ENCODE assay signal across 16 cellular contexts in the genomic region with DNA sequence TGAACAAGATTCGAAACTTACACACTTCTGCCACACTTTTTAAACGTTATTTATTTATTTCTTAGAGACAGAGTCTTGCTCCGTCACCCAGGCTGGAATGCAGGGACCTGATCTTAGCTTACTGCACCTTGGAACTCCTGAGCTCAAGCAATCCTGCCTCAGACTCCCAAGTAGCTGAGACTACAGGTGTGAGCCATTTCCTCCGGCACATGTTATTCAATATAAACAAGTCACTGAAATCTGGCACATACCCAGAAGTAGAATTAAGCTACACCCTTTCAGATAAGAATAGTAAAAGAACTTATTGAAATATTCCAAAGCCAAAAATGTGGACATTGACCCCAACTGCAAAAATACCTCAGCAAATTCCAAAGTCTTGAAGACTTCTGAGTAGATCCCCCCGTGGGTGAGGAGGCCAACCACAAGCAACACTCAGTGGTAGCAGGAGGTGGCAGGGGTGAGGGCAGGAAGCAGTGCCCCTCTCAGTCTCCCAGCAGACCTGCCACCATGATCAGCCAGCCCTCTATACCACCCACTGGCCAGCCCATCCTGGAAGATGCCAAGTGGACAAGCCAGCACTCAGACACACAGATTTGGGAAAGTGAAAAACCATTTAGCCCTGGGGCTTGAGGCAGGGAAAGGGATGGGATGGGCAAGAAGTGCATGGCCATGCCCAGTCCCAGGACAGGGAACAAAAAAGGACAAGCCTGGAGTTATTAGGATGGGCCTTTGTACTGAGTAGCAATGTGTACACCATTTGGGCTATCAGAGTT.
DNase-seq lines count a peak whose midpoint lies in the region; ATAC-seq lines count a peak whose summit lies in the region.
"Had no signal": no experiment of that assay in that cellular context is flagged by ENCODE, and none has a peak within 500 bp of the region (broad histone marks: within the 10 kb centered on the region; RNA-seq: fewer than 3 reads in every experiment).

No MANE protein-coding gene starts in this region.

- peaks cover 31% of the 10 kb centered on the region for H3K4me1 Mint-ChIP-seq in activated CD4-positive, alpha-beta T cell treated with anti-CD3 and anti-CD28 coated beads for 36 hours
- H3K4me1 Mint-ChIP-seq in IgD-negative memory B cell (peaks cover 12 to 35% (median 19%) of the 10 kb centered on the region in 3 donors), naive B cell (peaks cover 41 to 73% (median 50%) of the 10 kb centered on the region in 3 donors)
- peaks cover 59% of the 10 kb centered on the region for H3K4me1 Mint-ChIP-seq in activated CD4-positive, alpha-beta memory T cell treated with anti-CD3 and anti-CD28 coated beads, Interleukin-2, amount 10 ng/mL, durations not matched to agents 7 days and 5 days

- peaks cover 7% of the 10 kb centered on the region for H3K36me3 Mint-ChIP-seq in activated CD4-positive, alpha-beta T cell treated with anti-CD3 and anti-CD28 coated beads for 36 hours (ENCODE audit: low read depth)
- peaks cover 13% of the 10 kb centered on the region for H3K36me3 Mint-ChIP-seq in IgD-negative memory B cell
- H3K36me3 Mint-ChIP-seq in activated CD4-positive, alpha-beta memory T cell treated with anti-CD3 and anti-CD28 coated beads, Interleukin-2, amount 10 ng/mL, durations not matched to agents 7 days and 5 days (ENCODE audit: low read depth): peaks cover 28% of the 10 kb centered on the region
- H3K36me3 Mint-ChIP-seq in naive B cell: peaks cover 9 to 18% of the 10 kb centered on the region in 2 donors

- no peak for ATAC-seq in activated CD4-positive, alpha-beta T cell treated with anti-CD3 and anti-CD28 coated beads for 36 hours
- ATAC-seq in naive B cell (ENCODE audit: low read depth in 2 of 2) (no peak), HG03457 (IDR thresholded peaks at IDR 0.05; ENCODE audit: unreplicated experiment) (no peak)
- ATAC-seq: foreskin keratinocyte; stimulated activated effector memory CD8-positive, alpha-beta T cell treated with anti-CD3 and anti-CD28 coated beads, Interleukin-12 subunit alpha, Interleukin-12 subunit beta, amount 100 ng/mL, for 72 hours; upper lobe of right lung had no signal

- intact Hi-C loops in activated CD4-positive, alpha-beta T cell treated with anti-CD3 and anti-CD28 coated beads for 36 hours (cut with DNase I, micrococcal nuclease): no loop called here

- DNase-seq in activated CD4-positive, alpha-beta T cell treated with anti-CD3 and anti-CD28 coated beads for 36 hours: no peak
- no peak for DNase-seq in activated CD4-positive, alpha-beta T cell treated with anti-CD3 and anti-CD28 coated beads, Interleukin-2, amount 50 U/mL, for 4 hours
- DNase-seq in activated CD4-positive, alpha-beta memory T cell treated with anti-CD3 and anti-CD28 coated beads, Interleukin-2, amount 10 ng/mL, durations not matched to agents 7 days and 5 days: no peak
- DNase-seq in naive B cell (no peak), hypothalamus (lab: John Stamatoyannopoulos, UW) (no peak), NCI-H510A (lab: John Stamatoyannopoulos, UW) (no peak)
- DNase-seq: aorta, colonic mucosa, foreskin keratinocyte, left ventricle myocardium inferior, NCI-H1048, NCI-H774, upper lobe of right lung had no signal

- no peak overlapping the region for H3K4me3 Mint-ChIP-seq in activated CD4-positive, alpha-beta T cell treated with anti-CD3 and anti-CD28 coated beads for 36 hours
- peak overlapping the region in 3 of 4 donors; percentile 63 to 84 (median 74) for H3K4me3 Mint-ChIP-seq in IgD-negative memory B cell
- H3K4me3 Mint-ChIP-seq in activated CD4-positive, alpha-beta memory T cell treated with anti-CD3 and anti-CD28 coated beads, Interleukin-2, amount 10 ng/mL, durations not matched to agents 7 days and 5 days: no peak overlapping the region
- H3K4me3 Mint-ChIP-seq in naive B cell: peak overlapping the region in 5 of 8 donors; percentile 20 to 74 (median 56)
- H3K4me3 Mint-ChIP-seq: stimulated activated effector memory CD8-positive, alpha-beta T cell treated with anti-CD3 and anti-CD28 coated beads, Interleukin-12 subunit alpha, Interleukin-12 subunit beta, amount 100 ng/mL, for 72 hours had no signal

- H3K9me3 Mint-ChIP-seq in activated CD4-positive, alpha-beta T cell treated with anti-CD3 and anti-CD28 coated beads for 36 hours (ENCODE audit: low read depth): no peaks in the 10 kb centered on the region
- no peaks in the 10 kb centered on the region for H3K9me3 Mint-ChIP-seq in IgD-negative memory B cell
- H3K9me3 Mint-ChIP-seq in activated CD4-positive, alpha-beta memory T cell treated with anti-CD3 and anti-CD28 coated beads, Interleukin-2, amount 10 ng/mL, durations not matched to agents 7 days and 5 days: no peaks in the 10 kb centered on the region
- H3K9me3 Mint-ChIP-seq in naive B cell: no peaks in the 10 kb centered on the region
- H3K9me3 Mint-ChIP-seq: stimulated activated effector memory CD8-positive, alpha-beta T cell treated with anti-CD3 and anti-CD28 coated beads, Interleukin-12 subunit alpha, Interleukin-12 subunit beta, amount 100 ng/mL, for 72 hours had no signal

- H3K27me3 Mint-ChIP-seq in activated CD4-positive, alpha-beta T cell treated with anti-CD3 and anti-CD28 coated beads for 36 hours: no peaks in the 10 kb centered on the region
- H3K27me3 Mint-ChIP-seq in IgD-negative memory B cell: no peaks in the 10 kb centered on the region
- no peaks in the 10 kb centered on the region for H3K27me3 Mint-ChIP-seq in activated CD4-positive, alpha-beta memory T cell treated with anti-CD3 and anti-CD28 coated beads, Interleukin-2, amount 10 ng/mL, durations not matched to agents 7 days and 5 days
- no peaks in the 10 kb centered on the region for H3K27me3 Mint-ChIP-seq in naive B cell

- CTCF ChIA-PET in activated CD4-positive, alpha-beta T cell treated with anti-CD3 and anti-CD28 coated beads for 36 hours (lab: Charles Lee): no interaction called here
- CTCF ChIA-PET in activated CD4-positive, alpha-beta memory T cell treated with anti-CD3 and anti-CD28 coated beads, Interleukin-2, amount 10 ng/mL, durations not matched to agents 7 days and 5 days (lab: Charles Lee): no interaction called here

- POLR2A ChIA-PET in activated CD4-positive, alpha-beta T cell treated with anti-CD3 and anti-CD28 coated beads for 36 hours (lab: Charles Lee): no interaction called here
- POLR2A ChIA-PET in activated CD4-positive, alpha-beta memory T cell treated with anti-CD3 and anti-CD28 coated beads, Interleukin-2, amount 10 ng/mL, durations not matched to agents 7 days and 5 days (lab: Charles Lee): interaction anchor here (1.2 to 10.5 kb wide), 5 partner anchors 7 to 120 kb away, joined by 4 to 1293 read pairs (median 30); a partner anchor contains a TSS

- H3K27ac Mint-ChIP-seq in activated CD4-positive, alpha-beta T cell treated with anti-CD3 and anti-CD28 coated beads for 36 hours: peak overlapping the region; percentile 52
- H3K27ac Mint-ChIP-seq in IgD-negative memory B cell (peak overlapping the region; percentile 49 to 83 (median 68)), naive B cell (peak overlapping the region in 1 of 6 donors; percentile 52)
- peak overlapping the region; percentile 42 for H3K27ac Mint-ChIP-seq in activated CD4-positive, alpha-beta memory T cell treated with anti-CD3 and anti-CD28 coated beads, Interleukin-2, amount 10 ng/mL, durations not matched to agents 7 days and 5 days

Comparison
In these comparisons a context has a peak if more than half of its experiments do, and no peak if none do; other contexts are left out.
1. H3K4me3 Mint-ChIP-seq: peak in IgD-negative memory B cell (3 of 4) and naive B cell (5 of 8); none in activated CD4-positive, alpha-beta T cell treated with anti-CD3 and anti-CD28 coated beads for 36 hours (single experiment) and activated CD4-positive, alpha-beta memory T cell treated with anti-CD3 and anti-CD28 coated beads, Interleukin-2, amount 10 ng/mL, durations not matched to agents 7 days and 5 days (single experiment).